13 cellular contexts compared by ENCODE assay signal in the genomic region with DNA sequence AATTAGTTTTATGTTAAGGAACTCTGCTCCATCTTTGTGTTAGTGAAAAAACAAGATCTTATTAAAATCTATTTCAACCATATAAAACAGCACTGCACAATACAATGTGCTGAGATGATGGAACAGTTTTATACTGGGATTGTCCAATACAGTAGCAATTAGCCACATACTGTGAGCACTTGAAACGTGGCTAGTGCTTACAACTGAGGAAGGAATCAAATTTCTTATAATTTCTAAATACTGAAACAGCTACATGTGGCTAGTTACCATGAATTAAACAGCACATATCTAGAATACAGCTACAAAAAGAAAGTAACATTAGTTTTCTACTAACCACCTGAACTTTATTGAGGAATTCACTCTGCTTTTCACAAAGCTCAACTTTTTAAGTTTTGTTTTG. TPM values are rescaled to one million over a fixed set of nuclear protein-coding genes. Genes with fewer than 3 reads are reported as not detected.
DNase-seq lines count a peak whose midpoint lies in the region; FAIRE-seq lines count a peak whose summit lies in the region.
"Had no signal": no experiment of that assay in that cellular context is flagged by ENCODE, and none has a peak within 500 bp of the region (broad histone marks: within the 10 kb centered on the region; RNA-seq: fewer than 3 reads in every experiment).

No MANE protein-coding gene starts in this region.

- no peak for FAIRE-seq in frontal cortex (lab: Jason Lieb, UNC)
- FAIRE-seq: GM19239 had no signal

- DNase-seq in NCI-H2107 treated with DMSO at 0.1 percent for 48 hours (lab: John Stamatoyannopoulos, UW; ENCODE audit: unreplicated experiment) (peak; percentile 47), NCI-H2107 (lab: John Stamatoyannopoulos, UW) (no peak), NCI-H146 treated with DMSO at 0.1 percent for 48 hours (lab: John Stamatoyannopoulos, UW; ENCODE audit: unreplicated experiment) (peak; percentile 23), NCI-H748 treated with DMSO at 0.1 percent for 48 hours (lab: John Stamatoyannopoulos, UW) (peak; percentile 12), frontal cortex (ENCODE audit: low spot score in 2 of 2) (no peak), NCI-H2171 treated with DMSO at 0.1 percent for 48 hours (lab: John Stamatoyannopoulos, UW) (no peak)
- no peak for DNase-seq in effector CD4-positive, alpha-beta T cell
- DNase-seq: BE2C; CD4-positive, alpha-beta memory T cell; GF-D8; GOT3; H9 had no signal

RNA-seq across cellular contexts. Expression of gene NFXL1, which starts 14.7 kb away (rescaled TPM):
- total RNA-seq in frontal cortex, result 13.5 TPM

Comparison
In these comparisons a context has a peak if more than half of its experiments do, and no peak if none do; other contexts are left out.
1. DNase-seq: peak in NCI-H2107 treated with DMSO at 0.1 percent for 48 hours (single experiment), NCI-H146 treated with DMSO at 0.1 percent for 48 hours (single experiment) and NCI-H748 treated with DMSO at 0.1 percent for 48 hours (single experiment); none in NCI-H2107 (single experiment), effector CD4-positive, alpha-beta T cell (single experiment), frontal cortex (0 of 2) and NCI-H2171 treated with DMSO at 0.1 percent for 48 hours (single experiment).